22 cellular contexts compared by ENCODE assay signal in genomic region chr2:196271786-196272185, GRCh38.
"Had no signal": no experiment of that assay in that cellular context is flagged by ENCODE, and none has a peak within 500 bp of the region (broad histone marks: within the 10 kb centered on the region; RNA-seq: fewer than 3 reads in every experiment).

No MANE protein-coding gene starts in this region.

- H3K36me3 ChIP-seq: ovary, sigmoid colon, thoracic aorta, tibial nerve had no signal

- FAIRE-seq: frontal cortex, keratinocyte, urothelium cell line had no signal

- H3K27me3 Mint-ChIP-seq: memory B cell; stimulated activated naive B cell treated with anti-CD40 and anti-IgM and Interleukin-4, amounts not matched to agents 10 μg/mL and 1 μg/mL and 100 μg/mL, for 72 hours; stimulated activated naive CD8-positive, alpha-beta T cell treated with anti-CD3 and anti-CD28 coated beads, Interleukin-15, Interleukin-2, amounts not matched to agents 100 ng/mL and 50 ng/mL, for 24 hours had no signal

- H3K4me3 ChIP-seq: dorsolateral prefrontal cortex, lung, ovary, psoas muscle, sigmoid colon, spleen, thoracic aorta, tibial nerve, upper lobe of left lung had no signal

- ATAC-seq: left lobe of liver; natural killer cell; psoas muscle; right cardiac atrium; stimulated activated naive B cell treated with anti-CD40 and anti-IgM and Interleukin-4, amounts not matched to agents 10 μg/mL and 1 μg/mL and 100 μg/mL, for 72 hours had no signal

- H3K36me3 Mint-ChIP-seq: memory B cell; natural killer cell; stimulated activated naive B cell treated with anti-CD40 and anti-IgM and Interleukin-4, amounts not matched to agents 10 μg/mL and 1 μg/mL and 100 μg/mL, for 72 hours had no signal

- DNase-seq: dorsolateral prefrontal cortex; effector CD4-positive, alpha-beta T cell; natural killer cell; occipital lobe; ovary; posterior cingulate gyrus; psoas muscle; right cardiac atrium; sigmoid colon; spleen; stimulated activated CD4-positive, alpha-beta T cell treated with anti-CD3 and anti-CD28 coated beads, Interleukin-4, amount 100 ng/mL, for 4 hours; stimulated activated naive B cell treated with anti-CD40 and anti-IgM and Interleukin-4, amounts not matched to agents 10 μg/mL and 1 μg/mL and 100 μg/mL, for 72 hours; upper lobe of left lung had no signal

- H3K9me3 Mint-ChIP-seq: memory B cell; natural killer cell; stimulated activated naive B cell treated with anti-CD40 and anti-IgM and Interleukin-4, amounts not matched to agents 10 μg/mL and 1 μg/mL and 100 μg/mL, for 72 hours; stimulated activated naive CD8-positive, alpha-beta T cell treated with anti-CD3 and anti-CD28 coated beads, Interleukin-15, Interleukin-2, amounts not matched to agents 100 ng/mL and 50 ng/mL, for 24 hours had no signal

- H3K4me3 Mint-ChIP-seq: memory B cell; natural killer cell; stimulated activated naive B cell treated with anti-CD40 and anti-IgM and Interleukin-4, amounts not matched to agents 10 μg/mL and 1 μg/mL and 100 μg/mL, for 72 hours; stimulated activated naive CD8-positive, alpha-beta T cell treated with anti-CD3 and anti-CD28 coated beads, Interleukin-15, Interleukin-2, amounts not matched to agents 100 ng/mL and 50 ng/mL, for 24 hours had no signal

- H3K27ac ChIP-seq: dorsolateral prefrontal cortex, ovary, psoas muscle, sigmoid colon, spleen, thoracic aorta, tibial nerve, upper lobe of left lung had no signal

- H3K4me1 ChIP-seq: psoas muscle had no signal

- H3K9me3 ChIP-seq: ovary, psoas muscle, sigmoid colon, spleen, thoracic aorta, tibial nerve, upper lobe of left lung had no signal

- H3K27ac Mint-ChIP-seq: natural killer cell; stimulated activated naive B cell treated with anti-CD40 and anti-IgM and Interleukin-4, amounts not matched to agents 10 μg/mL and 1 μg/mL and 100 μg/mL, for 72 hours had no signal
